Comparison of ENCODE assay signal across 9 cellular contexts in genomic region chr10:101229275-101230184, GRCh38. TPM values are rescaled to one million over a fixed set of nuclear protein-coding genes. Genes with fewer than 3 reads are reported as not detected.
DNase-seq lines count a peak whose midpoint lies in the region; ATAC-seq and TF ChIP-seq lines count a peak whose summit lies in the region.
"Had no signal": no experiment of that assay in that cellular context is flagged by ENCODE, and none has a peak within 500 bp of the region (broad histone marks: within the 10 kb centered on the region; RNA-seq: fewer than 3 reads in every experiment).

TSS of gene LBX1 (minus strand) at chr10:101229463. CDS start at chr10:101228815, 648 bp downstream.

- H3K9me2 ChIP-seq in hepatocyte (replicated peaks; ENCODE audit: insufficient read depth), result no peaks in the 10 kb centered on the region

- H3K36me3 Mint-ChIP-seq in activated T-cell treated with anti-CD3 and anti-CD28 coated beads, Interleukin-2, amount 50 U/mL, for 4 hours (ENCODE audit: insufficient read depth), result no peaks in the 10 kb centered on the region
- peaks cover 6% of the 10 kb centered on the region for H3K36me3 Mint-ChIP-seq in stimulated activated memory B cell treated with anti-CD40 and anti-IgM and Interleukin-4, amounts not matched to agents 10 μg/mL and 1 μg/mL and 100 μg/mL, for 72 hours

- BruUV-seq in Panc1 (replicated peaks; lab: Mats Ljungman, UMichigan), result no TSS peak

- no peak for TF ChIP-seq CTCF in Panc1 (IDR thresholded peaks at IDR 0.05)
- TF ChIP-seq CTCF in hepatocyte (IDR thresholded peaks at IDR 0.05; ENCODE audit: poor library complexity), result no peak

- peak within 1 kb of the TSS; percentile 71 for H3K4me2 ChIP-seq in hepatocyte

- H3K27me3 ChIP-seq in Panc1 (ENCODE audit: control insufficient read depth, insufficient read depth, low read length), result peaks cover 23% of the 10 kb centered on the region
- peaks cover 99% of the 10 kb centered on the region for H3K27me3 ChIP-seq in hepatocyte

- H4K20me1 ChIP-seq in hepatocyte (ENCODE audit: insufficient read depth, poor library complexity, severe bottlenecking), result no peaks in the 10 kb centered on the region

- H3K27ac ChIP-seq in Panc1 (ENCODE audit: low read length) (no peak within 1 kb of the TSS), hepatocyte (no peak within 1 kb of the TSS)
- H3K27ac ChIP-seq: adrenal gland had no signal

- H3K27ac Mint-ChIP-seq in stimulated activated memory B cell treated with anti-CD40 and anti-IgM and Interleukin-4, amounts not matched to agents 10 μg/mL and 1 μg/mL and 100 μg/mL, for 72 hours, result no peak within 1 kb of the TSS

- DNase-seq in activated T-cell treated with anti-CD3 and anti-CD28 coated beads, Interleukin-2, amount 50 U/mL, for 4 hours, result no peak
- no peak for DNase-seq in activated T-cell treated with anti-CD3 and anti-CD28 coated beads for 4 hours
- no peak for DNase-seq in Panc1 (ENCODE audit: low read depth, low spot score)
- no peak for DNase-seq in hepatocyte (ENCODE audit: low spot score)
- no peak for DNase-seq in Ammon's horn (ENCODE audit: low spot score)
- DNase-seq: adrenal gland had no signal

- intact Hi-C loops in Panc1 (cut with micrococcal nuclease; ENCODE audit: unreplicated experiment), result no loop called here

- CTCF ChIA-PET in Panc1 (lab: Charles Lee), result no interaction called here

- 2% methylated on average over 28 of the region's 63 CpGs for WGBS in hepatocyte (ENCODE audit: low lambda C conversion rate, missing lambda C conversion rate)

- no peaks in the 10 kb centered on the region for H3K9me3 Mint-ChIP-seq in activated T-cell treated with anti-CD3 and anti-CD28 coated beads, Interleukin-2, amount 50 U/mL, for 4 hours
- peaks cover 6% of the 10 kb centered on the region for H3K9me3 Mint-ChIP-seq in stimulated activated memory B cell treated with anti-CD40 and anti-IgM and Interleukin-4, amounts not matched to agents 10 μg/mL and 1 μg/mL and 100 μg/mL, for 72 hours

- no peak for ATAC-seq in activated T-cell treated with anti-CD3 and anti-CD28 coated beads, Interleukin-2, amount 50 U/mL, for 4 hours
- peak; percentile 10; the same call in 1 of the 2 replicates for ATAC-seq in Panc1
- ATAC-seq in stimulated activated memory B cell treated with anti-CD40 and anti-IgM and Interleukin-4, amounts not matched to agents 10 μg/mL and 1 μg/mL and 100 μg/mL, for 72 hours, result no peak
- ATAC-seq in GM21529 (IDR thresholded peaks at IDR 0.05; ENCODE audit: unreplicated experiment), result no peak
- no peak for ATAC-seq in GM18909 (IDR thresholded peaks at IDR 0.05; ENCODE audit: poor library complexity, unreplicated experiment)

- no peaks in the 10 kb centered on the region for H3K79me2 ChIP-seq in hepatocyte

- in situ Hi-C loops in Panc1 (cut with HindIII; ENCODE audit: low pct_unique_long_range_greater_than_20kb, low sequenced_read_pairs), result no loop called here

- H3K9me3 ChIP-seq in Panc1 (ENCODE audit: control insufficient read depth, insufficient read depth, low read depth, low read length), result no peaks in the 10 kb centered on the region
- no peaks in the 10 kb centered on the region for H3K9me3 ChIP-seq in hepatocyte (ENCODE audit: low read depth)
- H3K9me3 ChIP-seq: adrenal gland had no signal

- H2AFZ ChIP-seq in hepatocyte, result peak within 1 kb of the TSS; percentile 49

- peaks cover 34% of the 10 kb centered on the region for H3K4me1 Mint-ChIP-seq in activated T-cell treated with anti-CD3 and anti-CD28 coated beads, Interleukin-2, amount 50 U/mL, for 4 hours (ENCODE audit: low read depth)
- peaks cover 42% of the 10 kb centered on the region for H3K4me1 Mint-ChIP-seq in stimulated activated memory B cell treated with anti-CD40 and anti-IgM and Interleukin-4, amounts not matched to agents 10 μg/mL and 1 μg/mL and 100 μg/mL, for 72 hours

- peak within 1 kb of the TSS; percentile 32 to 48 for H3K4me3 ChIP-seq in Panc1 (ENCODE audit: low read depth in 2 of 2, low read length in 2 of 2)
- H3K4me3 ChIP-seq in hepatocyte, result no peak within 1 kb of the TSS

- POLR2A ChIA-PET in Panc1 (lab: Charles Lee), result no interaction called here

- no peaks in the 10 kb centered on the region for H3K36me3 ChIP-seq in Panc1 (ENCODE audit: control insufficient read depth, insufficient read depth, low read length)
- H3K36me3 ChIP-seq in hepatocyte (replicated peaks; ENCODE audit: insufficient read depth, low read depth), result no peaks in the 10 kb centered on the region
- H3K36me3 ChIP-seq: adrenal gland had no signal

- no peaks in the 10 kb centered on the region; the same call in none of the 2 replicates for H3K4me1 ChIP-seq in Panc1 (ENCODE audit: control insufficient read depth, insufficient read depth, low read length)
- H3K4me1 ChIP-seq in hepatocyte (ENCODE audit: insufficient read depth), result peaks cover 25% of the 10 kb centered on the region

- H3K4me3 Mint-ChIP-seq in activated T-cell treated with anti-CD3 and anti-CD28 coated beads, Interleukin-2, amount 50 U/mL, for 4 hours, result peak within 1 kb of the TSS; percentile 62
- H3K4me3 Mint-ChIP-seq in stimulated activated memory B cell treated with anti-CD40 and anti-IgM and Interleukin-4, amounts not matched to agents 10 μg/mL and 1 μg/mL and 100 μg/mL, for 72 hours, result peak within 1 kb of the TSS; percentile 43

- H3K27me3 Mint-ChIP-seq in activated T-cell treated with anti-CD3 and anti-CD28 coated beads, Interleukin-2, amount 50 U/mL, for 4 hours (ENCODE audit: low read depth), result peaks cover 78% of the 10 kb centered on the region
- H3K27me3 Mint-ChIP-seq in stimulated activated memory B cell treated with anti-CD40 and anti-IgM and Interleukin-4, amounts not matched to agents 10 μg/mL and 1 μg/mL and 100 μg/mL, for 72 hours, result peaks cover 97% of the 10 kb centered on the region

RNA-seq across cellular contexts. Expression of gene LBX1, which starts in this region (rescaled TPM):
- not detected for total RNA-seq in activated T-cell treated with anti-CD3 and anti-CD28 coated beads, Interleukin-2, amount 50 U/mL, for 4 hours
- total RNA-seq in Panc1 (2021; ENCODE audit: unreplicated experiment) (0.15 TPM), hepatocyte (not detected in 2 replicates)
- 0.15 TPM for polyA plus RNA-seq in Panc1 (2012; ENCODE audit: insufficient read length)
- polyA plus RNA-seq in hepatocyte, result 0.33 TPM in 1 of 2 replicates, not detected in the other
- polyA plus RNA-seq: adrenal gland had no signal

Comparison
In these comparisons a context has a peak if more than half of its experiments do, and no peak if none do; other contexts are left out.
1. Peak in ATAC-seq and H3K4me3 ChIP-seq in Panc1; RNA of the gene not detected or under 1 TPM.